ENCODE assay signal across 2 cellular contexts in genomic region chr1:53421208-53421607, GRCh38.
TF ChIP-seq lines count a peak whose summit lies in the region.

No MANE protein-coding gene starts in this region.

TF ChIP-seq in HepG2, 621 proteins besides CTCF, POLR2A, EP300 and RAD21:
- TF ChIP-seq DPF2 (CRISPR knock-in tag; IDR thresholded peaks at IDR 0.05; ENCODE audit: borderline replicate concordance, low read depth) (no peak), ZNF564 (CRISPR knock-in tag; IDR thresholded peaks at IDR 0.05) (peak; percentile 74; the same call in 1 of the 2 replicates), ELF1 (CRISPR knock-in tag; IDR thresholded peaks at IDR 0.05) (no peak), GTF3A (CRISPR knock-in tag; conservative IDR thresholded peaks at IDR 0.05) (no peak)

TF ChIP-seq in K562, 482 proteins besides CTCF, POLR2A, EP300 and RAD21:
- TF ChIP-seq SFPQ (IDR thresholded peaks at IDR 0.05; ENCODE audit: low read depth, low read length): no peak
- peak; percentile 99 for TF ChIP-seq ZNF766 (CRISPR knock-in tag; conservative IDR thresholded peaks at IDR 0.05)
- TF ChIP-seq MEIS2 (IDR thresholded peaks at IDR 0.05; ENCODE audit: partially characterized antibody): no peak
- TF ChIP-seq CBX3 (IDR thresholded peaks at IDR 0.05; ENCODE audit: borderline replicate concordance in 1 of 2, low read length in 2 of 2): peak in 1 of 2 experiments; percentile 48; a peak in 1 of 3 replicates
